1 cellular context compared by ENCODE assay signal in genomic region chr22:39087881-39088687, GRCh38.
TF ChIP-seq lines count a peak whose summit lies in the region.

No MANE protein-coding gene starts in this region.

TF ChIP-seq in GM12878, 131 proteins besides CTCF, POLR2A, EP300 and RAD21:
- TF ChIP-seq SIX5 (IDR thresholded peaks at IDR 0.05; ENCODE audit: low read depth, low read length, severe bottlenecking) (no peak), HDGF (IDR thresholded peaks at IDR 0.05) (peak; percentile 82; the same call in 1 of the 2 replicates), ATF7 (IDR thresholded peaks at IDR 0.05; ENCODE audit: low read depth) (no peak), WRNIP1 (IDR thresholded peaks at IDR 0.05; ENCODE audit: borderline replicate concordance, low read depth, low read length) (no peak), EED (IDR thresholded peaks at IDR 0.05; ENCODE audit: low read depth) (no peak), IRF4 (IDR thresholded peaks at IDR 0.05; ENCODE audit: low read depth, low read length) (0 out of 2 replicates have a peak, but pooled peaks have one; percentile 15), MYB (IDR thresholded peaks at IDR 0.05; ENCODE audit: borderline replicate concordance, low read depth, low read length) (no peak), RELA (IDR thresholded peaks at IDR 0.05; ENCODE audit: borderline replicate concordance, partially characterized antibody) (no peak), MEF2A (IDR thresholded peaks at IDR 0.05; ENCODE audit: insufficient read depth, low read depth, low read length) (no peak), IRF5 (IDR thresholded peaks at IDR 0.05; ENCODE audit: borderline replicate concordance) (no peak), MLLT1 (IDR thresholded peaks at IDR 0.05) (peak; percentile 64; the same call in 1 of the 2 replicates), RAD51 (IDR thresholded peaks at IDR 0.05) (no peak), PBX3 (IDR thresholded peaks at IDR 0.05; ENCODE audit: insufficient replicate concordance, low read depth, low read length) (no peak), ZBED1 (IDR thresholded peaks at IDR 0.05; ENCODE audit: borderline replicate concordance) (peak; percentile 52; the same call in 1 of the 2 replicates), CREM (IDR thresholded peaks at IDR 0.05; ENCODE audit: low read depth) (peak; percentile 20; the same call in 1 of the 2 replicates), IKZF2 (IDR thresholded peaks at IDR 0.05) (no peak)
